9 cellular contexts compared by ENCODE assay signal in genomic region chr7:128381161-128381821, GRCh38. TPM values are rescaled to one million over a fixed set of nuclear protein-coding genes. Genes with fewer than 3 reads are reported as not detected.
A peak's percentile ranks its signal among the peaks of the same experiment; 100 is the strongest.
DNase-seq lines count a peak whose midpoint lies in the region; ATAC-seq lines count a peak whose summit lies in the region.
"Had no signal": no experiment of that assay in that cellular context is flagged by ENCODE, and none has a peak within 500 bp of the region (broad histone marks: within the 10 kb centered on the region; RNA-seq: fewer than 3 reads in every experiment).

No MANE protein-coding gene starts in this region.

- no peaks in the 10 kb centered on the region for H3K36me3 Mint-ChIP-seq in activated T-cell treated with anti-CD3 and anti-CD28 coated beads, Interleukin-2, amount 50 U/mL, for 72 hours (ENCODE audit: insufficient read depth in 2 of 2)
- H3K36me3 Mint-ChIP-seq: activated naive CD4-positive, alpha-beta T cell treated with anti-CD3 and anti-CD28 coated beads, Interleukin-2, amount 50 U/mL, for 24 hours had no signal

- peak; percentile 34 to 52 for DNase-seq in AML-193 (lab: John Stamatoyannopoulos, UW)
- DNase-seq in HT-29 (ENCODE audit: low spot score) = peak; percentile 38
- DNase-seq in activated T-cell treated with anti-CD3 and anti-CD28 coated beads, Interleukin-2, amount 50 U/mL, for 72 hours = peak; percentile 50 to 59
- DNase-seq in islet precursor cell = peak; percentile 74
- no peak for DNase-seq in mucosa of gallbladder (ENCODE audit: low spot score)
- DNase-seq in SHP77 treated with DMSO at 0.1 percent for 48 hours (lab: John Stamatoyannopoulos, UW) = no peak

- H3K9me3 Mint-ChIP-seq in activated T-cell treated with anti-CD3 and anti-CD28 coated beads, Interleukin-2, amount 50 U/mL, for 72 hours = no peaks in the 10 kb centered on the region
- H3K9me3 Mint-ChIP-seq: activated naive CD4-positive, alpha-beta T cell treated with anti-CD3 and anti-CD28 coated beads, Interleukin-2, amount 50 U/mL, for 24 hours had no signal

- peak; percentile 30 to 57 for ATAC-seq in activated T-cell treated with anti-CD3 and anti-CD28 coated beads, Interleukin-2, amount 50 U/mL, for 72 hours (replicated peaks in 1 of 2)
- no peak for ATAC-seq in GM19351 (IDR thresholded peaks at IDR 0.05; ENCODE audit: unreplicated experiment)
- ATAC-seq in GM19328 (IDR thresholded peaks at IDR 0.05; ENCODE audit: unreplicated experiment) = no peak

- no peaks in the 10 kb centered on the region for H3K27me3 Mint-ChIP-seq in activated T-cell treated with anti-CD3 and anti-CD28 coated beads, Interleukin-2, amount 50 U/mL, for 72 hours (ENCODE audit: low read depth)
- H3K27me3 Mint-ChIP-seq: activated naive CD4-positive, alpha-beta T cell treated with anti-CD3 and anti-CD28 coated beads, Interleukin-2, amount 50 U/mL, for 24 hours had no signal

- H3K4me1 Mint-ChIP-seq in activated T-cell treated with anti-CD3 and anti-CD28 coated beads, Interleukin-2, amount 50 U/mL, for 72 hours (ENCODE audit: low read depth) = no peaks in the 10 kb centered on the region
- H3K4me1 Mint-ChIP-seq: activated naive CD4-positive, alpha-beta T cell treated with anti-CD3 and anti-CD28 coated beads, Interleukin-2, amount 50 U/mL, for 24 hours had no signal

- no peak overlapping the region for H3K4me3 Mint-ChIP-seq in activated T-cell treated with anti-CD3 and anti-CD28 coated beads, Interleukin-2, amount 50 U/mL, for 72 hours
- H3K4me3 Mint-ChIP-seq: activated naive CD4-positive, alpha-beta T cell treated with anti-CD3 and anti-CD28 coated beads, Interleukin-2, amount 50 U/mL, for 24 hours had no signal

- H3K27ac Mint-ChIP-seq in activated T-cell treated with anti-CD3 and anti-CD28 coated beads, Interleukin-2, amount 50 U/mL, for 72 hours = no peak overlapping the region
- H3K27ac Mint-ChIP-seq: activated naive CD4-positive, alpha-beta T cell treated with anti-CD3 and anti-CD28 coated beads, Interleukin-2, amount 50 U/mL, for 24 hours had no signal

RNA-seq across cellular contexts. Expression of gene PRRT4, which starts 19.8 kb away (rescaled TPM):
- 0.16 TPM in 1 of 2 replicates, not detected in the other for total RNA-seq in HT-29 (2014; rRNA removed; shearing (Covaris generic))
- total RNA-seq in activated T-cell treated with anti-CD3 and anti-CD28 coated beads, Interleukin-2, amount 50 U/mL, for 72 hours = under 1 TPM; 0.14 to 0.70 TPM
- total RNA-seq in mucosa of gallbladder = 0.63 TPM

RNA-seq across cellular contexts. Expression of gene IMPDH1, which starts 28.5 kb away (rescaled TPM):
- 188 and 199 TPM in 2 replicates for total RNA-seq in HT-29 (2014; rRNA removed; shearing (Covaris generic))
- total RNA-seq in activated T-cell treated with anti-CD3 and anti-CD28 coated beads, Interleukin-2, amount 50 U/mL, for 72 hours = 10 to 100 TPM; 39.5 to 41.3 TPM
- total RNA-seq in mucosa of gallbladder = 18.6 TPM

RNA-seq across cellular contexts. Expression of gene RBM28, which starts 37.6 kb away (rescaled TPM):
- total RNA-seq in HT-29 (2014; rRNA removed; shearing (Covaris generic)) = 24.6 and 26.9 TPM in 2 replicates
- total RNA-seq in activated T-cell treated with anti-CD3 and anti-CD28 coated beads, Interleukin-2, amount 50 U/mL, for 72 hours = 10 to 100 TPM; 38.9 to 52.3 TPM
- 23.5 TPM for total RNA-seq in mucosa of gallbladder

Comparison
In these comparisons a context has a peak if more than half of its experiments do, and no peak if none do; other contexts are left out.
1. DNase-seq: peak in AML-193 (2 of 2), HT-29 (single experiment), activated T-cell treated with anti-CD3 and anti-CD28 coated beads, Interleukin-2, amount 50 U/mL, for 72 hours (2 of 2) and islet precursor cell (single experiment); none in mucosa of gallbladder (single experiment) and SHP77 treated with DMSO at 0.1 percent for 48 hours (single experiment).
2. ATAC-seq: peak in activated T-cell treated with anti-CD3 and anti-CD28 coated beads, Interleukin-2, amount 50 U/mL, for 72 hours (2 of 2); none in GM19351 (single experiment) and GM19328 (single experiment).